1 cellular context compared by ENCODE assay signal in the genomic region with DNA sequence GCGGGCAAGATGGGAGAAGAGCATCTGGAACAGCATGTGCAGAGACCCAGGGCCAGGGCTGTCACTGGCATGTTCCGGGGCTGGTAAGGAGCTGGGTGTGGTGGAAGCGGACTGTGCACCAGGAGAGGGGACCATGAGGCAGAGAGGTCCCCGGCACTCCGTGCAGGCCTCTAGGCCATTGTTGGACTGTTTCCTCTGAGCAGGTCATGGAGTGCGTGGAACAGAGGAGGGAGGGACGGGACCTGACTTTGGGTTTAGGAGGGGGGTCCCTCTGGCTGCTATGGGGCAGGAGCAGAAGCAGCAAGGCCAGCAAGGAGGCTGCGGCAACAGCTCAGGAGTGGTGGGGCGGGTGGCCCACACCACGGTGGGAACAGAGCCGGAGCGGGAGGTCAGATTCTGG.
TF ChIP-seq lines count a peak whose summit lies in the region.

No MANE protein-coding gene starts in this region.

TF ChIP-seq in GM23338, 12 proteins besides CTCF, POLR2A, EP300 and RAD21 (continued from another document):
- TF ChIP-seq, protein P1, sequence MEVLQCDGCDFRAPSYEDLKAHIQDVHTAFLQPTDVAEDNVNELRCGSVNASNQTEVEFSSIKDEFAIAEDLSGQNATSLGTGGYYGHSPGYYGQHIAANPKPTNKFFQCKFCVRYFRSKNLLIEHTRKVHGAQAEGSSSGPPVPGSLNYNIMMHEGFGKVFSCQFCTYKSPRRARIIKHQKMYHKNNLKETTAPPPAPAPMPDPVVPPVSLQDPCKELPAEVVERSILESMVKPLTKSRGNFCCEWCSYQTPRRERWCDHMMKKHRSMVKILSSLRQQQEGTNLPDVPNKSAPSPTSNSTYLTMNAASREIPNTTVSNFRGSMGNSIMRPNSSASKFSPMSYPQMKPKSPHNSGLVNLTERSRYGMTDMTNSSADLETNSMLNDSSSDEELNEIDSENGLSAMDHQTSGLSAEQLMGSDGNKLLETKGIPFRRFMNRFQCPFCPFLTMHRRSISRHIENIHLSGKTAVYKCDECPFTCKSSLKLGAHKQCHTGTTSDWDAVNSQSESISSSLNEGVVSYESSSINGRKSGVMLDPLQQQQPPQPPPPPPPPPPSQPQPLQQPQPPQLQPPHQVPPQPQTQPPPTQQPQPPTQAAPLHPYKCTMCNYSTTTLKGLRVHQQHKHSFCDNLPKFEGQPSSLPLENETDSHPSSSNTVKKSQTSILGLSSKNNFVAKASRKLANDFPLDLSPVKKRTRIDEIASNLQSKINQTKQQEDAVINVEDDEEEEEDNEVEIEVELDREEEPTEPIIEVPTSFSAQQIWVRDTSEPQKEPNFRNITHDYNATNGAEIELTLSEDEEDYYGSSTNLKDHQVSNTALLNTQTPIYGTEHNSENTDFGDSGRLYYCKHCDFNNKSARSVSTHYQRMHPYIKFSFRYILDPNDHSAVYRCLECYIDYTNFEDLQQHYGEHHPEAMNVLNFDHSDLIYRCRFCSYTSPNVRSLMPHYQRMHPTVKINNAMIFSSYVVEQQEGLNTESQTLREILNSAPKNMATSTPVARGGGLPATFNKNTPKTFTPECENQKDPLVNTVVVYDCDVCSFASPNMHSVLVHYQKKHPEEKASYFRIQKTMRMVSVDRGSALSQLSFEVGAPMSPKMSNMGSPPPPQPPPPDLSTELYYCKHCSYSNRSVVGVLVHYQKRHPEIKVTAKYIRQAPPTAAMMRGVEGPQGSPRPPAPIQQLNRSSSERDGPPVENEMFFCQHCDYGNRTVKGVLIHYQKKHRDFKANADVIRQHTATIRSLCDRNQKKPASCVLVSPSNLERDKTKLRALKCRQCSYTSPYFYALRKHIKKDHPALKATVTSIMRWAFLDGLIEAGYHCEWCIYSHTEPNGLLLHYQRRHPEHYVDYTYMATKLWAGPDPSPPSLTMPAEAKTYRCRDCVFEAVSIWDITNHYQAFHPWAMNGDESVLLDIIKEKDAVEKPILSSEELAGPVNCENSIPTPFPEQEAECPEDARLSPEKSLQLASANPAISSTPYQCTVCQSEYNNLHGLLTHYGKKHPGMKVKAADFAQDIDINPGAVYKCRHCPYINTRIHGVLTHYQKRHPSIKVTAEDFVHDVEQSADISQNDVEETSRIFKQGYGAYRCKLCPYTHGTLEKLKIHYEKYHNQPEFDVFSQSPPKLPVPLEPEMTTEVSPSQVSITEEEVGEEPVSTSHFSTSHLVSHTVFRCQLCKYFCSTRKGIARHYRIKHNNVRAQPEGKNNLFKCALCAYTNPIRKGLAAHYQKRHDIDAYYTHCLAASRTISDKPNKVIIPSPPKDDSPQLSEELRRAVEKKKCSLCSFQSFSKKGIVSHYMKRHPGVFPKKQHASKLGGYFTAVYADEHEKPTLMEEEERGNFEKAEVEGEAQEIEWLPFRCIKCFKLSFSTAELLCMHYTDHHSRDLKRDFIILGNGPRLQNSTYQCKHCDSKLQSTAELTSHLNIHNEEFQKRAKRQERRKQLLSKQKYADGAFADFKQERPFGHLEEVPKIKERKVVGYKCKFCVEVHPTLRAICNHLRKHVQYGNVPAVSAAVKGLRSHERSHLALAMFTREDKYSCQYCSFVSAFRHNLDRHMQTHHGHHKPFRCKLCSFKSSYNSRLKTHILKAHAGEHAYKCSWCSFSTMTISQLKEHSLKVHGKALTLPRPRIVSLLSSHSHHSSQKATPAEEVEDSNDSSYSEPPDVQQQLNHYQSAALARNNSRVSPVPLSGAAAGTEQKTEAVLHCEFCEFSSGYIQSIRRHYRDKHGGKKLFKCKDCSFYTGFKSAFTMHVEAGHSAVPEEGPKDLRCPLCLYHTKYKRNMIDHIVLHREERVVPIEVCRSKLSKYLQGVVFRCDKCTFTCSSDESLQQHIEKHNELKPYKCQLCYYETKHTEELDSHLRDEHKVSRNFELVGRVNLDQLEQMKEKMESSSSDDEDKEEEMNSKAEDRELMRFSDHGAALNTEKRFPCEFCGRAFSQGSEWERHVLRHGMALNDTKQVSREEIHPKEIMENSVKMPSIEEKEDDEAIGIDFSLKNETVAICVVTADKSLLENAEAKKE (CRISPR knock-in tag; IDR thresholded peaks at IDR 0.05), result no peak
- TF ChIP-seq CREB1 (CRISPR knock-in tag; IDR thresholded peaks at IDR 0.05; ENCODE audit: low read depth) (no peak), EZH2phosphoT487 (IDR thresholded peaks at IDR 0.05; ENCODE audit: unreplicated experiment) (no peak), POLR2AphosphoS5 (IDR thresholded peaks at IDR 0.05; ENCODE audit: low read depth) (no peak), JUNB (IDR thresholded peaks at IDR 0.05; ENCODE audit: unreplicated experiment) (no peak), NANOG (IDR thresholded peaks at IDR 0.05; ENCODE audit: borderline replicate concordance) (no peak), ZNF114 (CRISPR knock-in tag; IDR thresholded peaks at IDR 0.05) (no peak)
